In genomic region chr1:71135571-71135970, GRCh38 we compare ENCODE assay signal across 22 cellular contexts. TPM values are rescaled to one million over a fixed set of nuclear protein-coding genes. Genes with fewer than 3 reads are reported as not detected.
DNase-seq lines count a peak whose midpoint lies in the region; ATAC-seq and TF ChIP-seq lines count a peak whose summit lies in the region.
"Had no signal": no experiment of that assay in that cellular context is flagged by ENCODE, and none has a peak within 500 bp of the region (broad histone marks: within the 10 kb centered on the region; RNA-seq: fewer than 3 reads in every experiment).

No MANE protein-coding gene starts in this region.

- ATAC-seq in HG03139 (IDR thresholded peaks at IDR 0.05; ENCODE audit: unreplicated experiment) = no peak
- no peak for ATAC-seq in HG02623 (IDR thresholded peaks at IDR 0.05; ENCODE audit: unreplicated experiment)
- ATAC-seq: HCT116, T-cell had no signal

- TF ChIP-seq CTCF in astrocyte of the spinal cord (IDR thresholded peaks at IDR 0.05; ENCODE audit: low read depth, low read length) = no peak

- H3K4me3 ChIP-seq in astrocyte of the spinal cord (ENCODE audit: low read depth, low read length) = no peak overlapping the region

- DNase-seq in HS-5 (ENCODE audit: low read depth) (peak; percentile 9), astrocyte of the spinal cord (ENCODE audit: low read depth, low spot score) (peak; percentile 40), myocyte (ENCODE audit: low read depth) (peak; percentile 64), SHP77 treated with DMSO at 0.1 percent for 48 hours (lab: John Stamatoyannopoulos, UW) (no peak), NCI-H1436 (lab: John Stamatoyannopoulos, UW) (no peak)
- DNase-seq: Calu3; DMS153; DND-41; KBM-7; MM.1S; NCI-H1694; NCI-H2029 treated with DMSO at 0.1 percent for 48 hours; NCI-H446 treated with DMSO at 0.1 percent for 48 hours; NCI-H526; NCI-H82; NK-92 treated with Interleukin-12 subunit alpha and Interleukin-12 subunit beta, amount 100 ng/mL, for 24 hours; Right ventricle myocardium superior; RPMI8226; T-cell had no signal

- in situ Hi-C loops in astrocyte of the spinal cord (cut with HindIII; ENCODE audit: low sequenced_read_pairs) = no loop called here

RNA-seq across cellular contexts. Expression of gene ZRANB2, which starts 54.7 kb away (rescaled TPM):
- total RNA-seq in myocyte = 53.5 and 55.7 TPM in 2 replicates
- polyA plus RNA-seq in myocyte (2012) = 38.8 TPM

Comparison
In these comparisons a context has a peak if more than half of its experiments do, and no peak if none do; other contexts are left out.
1. DNase-seq: peak in HS-5 (single experiment), astrocyte of the spinal cord (single experiment) and myocyte (single experiment); none in SHP77 treated with DMSO at 0.1 percent for 48 hours (single experiment) and NCI-H1436 (single experiment).